In genomic region chr5:137617806-137618205, GRCh38 we compare ENCODE assay signal across 16 cellular contexts.
DNase-seq lines count a peak whose midpoint lies in the region; ATAC-seq and TF ChIP-seq lines count a peak whose summit lies in the region.
"Had no signal": no experiment of that assay in that cellular context is flagged by ENCODE, and none has a peak within 500 bp of the region (broad histone marks: within the 10 kb centered on the region; RNA-seq: fewer than 3 reads in every experiment).

No MANE protein-coding gene starts in this region.

- H2BK5ac ChIP-seq in mesenchymal stem cell (ENCODE audit: low read depth, low read length, poor library complexity, severe bottlenecking) = no peak overlapping the region

- no peak overlapping the region for H3K4me2 ChIP-seq in mesenchymal stem cell (ENCODE audit: low read length, poor library complexity, severe bottlenecking)

- H3K36me3 Mint-ChIP-seq in chondrocyte (ENCODE audit: low read depth) = no peaks in the 10 kb centered on the region

- H3K23ac ChIP-seq in mesenchymal stem cell (ENCODE audit: low read length in 2 of 2) = no peak overlapping the region

- peak; percentile 76 for DNase-seq in Daoy (ENCODE audit: low read depth)
- peak; percentile 72 for DNase-seq in M059J (ENCODE audit: low read depth)
- no peak for DNase-seq in chondrocyte (ENCODE audit: low spot score)
- DNase-seq in mesenchymal stem cell = peak; percentile 27
- no peak for DNase-seq in COLO668 (lab: John Stamatoyannopoulos, UW; ENCODE audit: unreplicated experiment)
- no peak for DNase-seq in adrenal gland
- no peak for DNase-seq in midbrain (lab: John Stamatoyannopoulos, UW)
- DNase-seq: anterior cingulate cortex; left lung; NCI-H1092; stimulated activated CD4-positive, alpha-beta T cell treated with anti-CD3 and anti-CD28 coated beads, Interleukin-4, amount 100 ng/mL, for 24 hours; stimulated activated CD8-positive, alpha-beta memory T cell treated with anti-CD3 and anti-CD28 coated beads, Interleukin-4, amount 100 ng/mL, for 48 hours had no signal

- H3K9me3 Mint-ChIP-seq in chondrocyte (ENCODE audit: low read depth) = no peaks in the 10 kb centered on the region

- no peak for ATAC-seq in GM18909 (IDR thresholded peaks at IDR 0.05; ENCODE audit: poor library complexity, unreplicated experiment)
- ATAC-seq: left lung had no signal

- H2AK5ac ChIP-seq in mesenchymal stem cell (ENCODE audit: low read length, severe bottlenecking) = no peak overlapping the region

- H3K4ac ChIP-seq in mesenchymal stem cell (ENCODE audit: low read depth in 1 of 2, low read length in 2 of 2) = no peak overlapping the region

- H4K8ac ChIP-seq in mesenchymal stem cell (ENCODE audit: low read length) = no peak overlapping the region

- no peak overlapping the region for H2AFZ ChIP-seq in mesenchymal stem cell (ENCODE audit: low read depth, low read length)

- H3K9me3 ChIP-seq in mesenchymal stem cell (ENCODE audit: control insufficient read depth, low read length) (no peaks in the 10 kb centered on the region), adrenal gland (replicated peaks in 1 of 3) (no peaks in the 10 kb centered on the region)
- H3K9me3 ChIP-seq: esophagus muscularis mucosa, left lung, suprapubic skin had no signal

- H3K27me3 ChIP-seq in mesenchymal stem cell (ENCODE audit: control insufficient read depth in 1 of 2, insufficient read depth in 1 of 2, low read length in 2 of 2) (no peaks in the 10 kb centered on the region), adrenal gland (no peaks in the 10 kb centered on the region)
- H3K27me3 ChIP-seq: esophagus muscularis mucosa, left lung, suprapubic skin had no signal

- no peak for TF ChIP-seq POLR2A in adrenal gland (IDR thresholded peaks at IDR 0.05)

- no peak overlapping the region for H2BK15ac ChIP-seq in mesenchymal stem cell (ENCODE audit: low read depth, poor library complexity, severe bottlenecking)

- no peak for TF ChIP-seq CTCF in chondrocyte (IDR thresholded peaks at IDR 0.05)
- no peak for TF ChIP-seq CTCF in adrenal gland (IDR thresholded peaks at IDR 0.05)

- no peaks in the 10 kb centered on the region for H3K79me1 ChIP-seq in mesenchymal stem cell (replicated peaks; ENCODE audit: low read length, poor library complexity, severe bottlenecking)

- H3K27ac Mint-ChIP-seq in chondrocyte (ENCODE audit: unreplicated experiment) = peak overlapping the region; percentile 45
- H3K27ac Mint-ChIP-seq: B cell had no signal

- no peak overlapping the region for H4K91ac ChIP-seq in mesenchymal stem cell (ENCODE audit: low read length)

- no peak overlapping the region for H3K4me3 Mint-ChIP-seq in chondrocyte (ENCODE audit: unreplicated experiment)
- H3K4me3 Mint-ChIP-seq: B cell had no signal

- no peaks in the 10 kb centered on the region for H3K36me3 ChIP-seq in mesenchymal stem cell (ENCODE audit: control insufficient read depth in 1 of 2, insufficient read depth in 2 of 2, low read depth in 1 of 2, low read length in 2 of 2)
- no peaks in the 10 kb centered on the region for H3K36me3 ChIP-seq in adrenal gland (replicated peaks in 1 of 2)
- H3K36me3 ChIP-seq: left lung, suprapubic skin had no signal

- no peak overlapping the region for H3K14ac ChIP-seq in mesenchymal stem cell (ENCODE audit: low read length in 2 of 2)

- no peak overlapping the region for H2BK12ac ChIP-seq in mesenchymal stem cell (ENCODE audit: low read length in 2 of 2)

- no peak overlapping the region for H3K9ac ChIP-seq in mesenchymal stem cell (ENCODE audit: low read length)

- intact Hi-C loops in adrenal gland (cut with DNase I) = no loop called here

- H3K4me1 Mint-ChIP-seq in chondrocyte (ENCODE audit: low read depth) = peaks cover 48% of the 10 kb centered on the region

- H3K27me3 Mint-ChIP-seq in chondrocyte (ENCODE audit: low read depth) = no peaks in the 10 kb centered on the region
- H3K27me3 Mint-ChIP-seq: B cell had no signal

- no peak overlapping the region for H3K18ac ChIP-seq in mesenchymal stem cell (ENCODE audit: low read depth in 1 of 2, low read length in 2 of 2)

- H3K27ac ChIP-seq in mesenchymal stem cell (ENCODE audit: low read length, poor library complexity, severe bottlenecking) (no peak overlapping the region), adrenal gland (no peak overlapping the region)
- H3K27ac ChIP-seq: esophagus muscularis mucosa, left lung, suprapubic skin had no signal

- H3K4me3 ChIP-seq in mesenchymal stem cell (ENCODE audit: insufficient read depth in 1 of 2, low read depth in 1 of 2, low read length in 2 of 2) = no peak overlapping the region
- no peak overlapping the region for H3K4me3 ChIP-seq in adrenal gland
- H3K4me3 ChIP-seq: esophagus muscularis mucosa, left lung, suprapubic skin had no signal

- 66% methylated on average over 3 of the region's 3 CpGs for WGBS in mesenchymal stem cell
- 92 to 98% (median 94%) methylated on average over 3 of the region's 3 CpGs for WGBS in adrenal gland, 4 donors

- H3K4me1 ChIP-seq in mesenchymal stem cell (ENCODE audit: control insufficient read depth, insufficient read depth, low read depth, low read length) (peaks cover 10% of the 10 kb centered on the region), adrenal gland (replicated peaks in 1 of 2) (peaks cover 18% of the 10 kb centered on the region in 2 donors)

- H2BK120ac ChIP-seq in mesenchymal stem cell (ENCODE audit: low read depth, low read length) = no peak overlapping the region

Comparison
In these comparisons a context has a peak if more than half of its experiments do, and no peak if none do; other contexts are left out.
1. DNase-seq: peak in Daoy (single experiment), M059J (single experiment) and mesenchymal stem cell (single experiment); none in chondrocyte (single experiment), COLO668 (single experiment), adrenal gland (0 of 7) and midbrain (single experiment).